1 cellular context compared by ENCODE assay signal in the genomic region with DNA sequence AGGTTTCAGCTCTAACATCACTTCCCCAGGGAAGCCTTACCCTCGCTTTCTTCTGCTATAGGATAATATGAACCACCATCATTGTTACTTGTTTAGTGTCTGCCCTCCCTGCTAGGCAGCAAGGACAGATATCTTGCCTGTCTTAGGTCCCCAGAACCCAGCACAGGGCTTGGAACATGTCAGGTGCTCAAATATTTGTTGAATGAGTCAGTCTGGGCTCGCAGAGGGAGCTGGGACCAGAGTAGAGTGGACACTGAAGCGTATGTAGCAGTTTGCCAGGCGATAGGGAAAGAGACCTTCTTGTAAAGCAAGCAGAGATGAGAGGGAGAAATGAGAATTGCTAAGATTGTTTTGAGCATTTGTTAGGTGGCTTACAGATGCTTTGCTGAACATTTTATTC.
TF ChIP-seq lines count a peak whose summit lies in the region.

No MANE protein-coding gene starts in this region.

TF ChIP-seq in HepG2, 621 proteins besides CTCF, POLR2A, EP300 and RAD21 (continued from another document and continues in another):
- TF ChIP-seq GMEB1 (CRISPR knock-in tag; IDR thresholded peaks at IDR 0.05; ENCODE audit: borderline replicate concordance): no peak
- no peak for TF ChIP-seq ZNF773 (CRISPR knock-in tag; IDR thresholded peaks at IDR 0.05; ENCODE audit: borderline replicate concordance)
- TF ChIP-seq ZFP37 (CRISPR knock-in tag; IDR thresholded peaks at IDR 0.05; ENCODE audit: borderline replicate concordance): no peak
- TF ChIP-seq ZNF496 (CRISPR knock-in tag; IDR thresholded peaks at IDR 0.05; ENCODE audit: insufficient replicate concordance): no peak
- TF ChIP-seq TFAP4 (IDR thresholded peaks at IDR 0.05; ENCODE audit: borderline replicate concordance, low read depth): no peak; the same call in 1 of the 2 replicates
- TF ChIP-seq JUND (CRISPR knock-in tag; IDR thresholded peaks at IDR 0.05): peak; percentile 98
- TF ChIP-seq ISX (CRISPR knock-in tag; conservative IDR thresholded peaks at IDR 0.05): no peak
- no peak for TF ChIP-seq ZNF616 (CRISPR knock-in tag; IDR thresholded peaks at IDR 0.05; ENCODE audit: low read depth)
- TF ChIP-seq EHMT2 (IDR thresholded peaks at IDR 0.05; ENCODE audit: borderline replicate concordance, low read depth, low read length): no peak
- TF ChIP-seq, protein P1, sequence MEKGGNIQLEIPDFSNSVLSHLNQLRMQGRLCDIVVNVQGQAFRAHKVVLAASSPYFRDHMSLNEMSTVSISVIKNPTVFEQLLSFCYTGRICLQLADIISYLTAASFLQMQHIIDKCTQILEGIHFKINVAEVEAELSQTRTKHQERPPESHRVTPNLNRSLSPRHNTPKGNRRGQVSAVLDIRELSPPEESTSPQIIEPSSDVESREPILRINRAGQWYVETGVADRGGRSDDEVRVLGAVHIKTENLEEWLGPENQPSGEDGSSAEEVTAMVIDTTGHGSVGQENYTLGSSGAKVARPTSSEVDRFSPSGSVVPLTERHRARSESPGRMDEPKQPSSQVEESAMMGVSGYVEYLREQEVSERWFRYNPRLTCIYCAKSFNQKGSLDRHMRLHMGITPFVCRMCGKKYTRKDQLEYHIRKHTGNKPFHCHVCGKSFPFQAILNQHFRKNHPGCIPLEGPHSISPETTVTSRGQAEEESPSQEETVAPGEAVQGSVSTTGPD (CRISPR knock-in tag; IDR thresholded peaks at IDR 0.05): no peak
- no peak for TF ChIP-seq ZNF343 (CRISPR knock-in tag; IDR thresholded peaks at IDR 0.05)
- TF ChIP-seq ZNF816 (CRISPR knock-in tag; IDR thresholded peaks at IDR 0.05; ENCODE audit: borderline replicate concordance): no peak
- no peak for TF ChIP-seq ZNF746 (CRISPR knock-in tag; IDR thresholded peaks at IDR 0.05)
- TF ChIP-seq TOPORS (CRISPR knock-in tag; IDR thresholded peaks at IDR 0.05): no peak
- no peak for TF ChIP-seq ZNF615 (CRISPR knock-in tag; IDR thresholded peaks at IDR 0.05; ENCODE audit: borderline replicate concordance)
- TF ChIP-seq PPARG (CRISPR knock-in tag; conservative IDR thresholded peaks at IDR 0.05): 0 out of 2 replicates have a peak, but pooled peaks have one; percentile 20
- no peak for TF ChIP-seq MTA3 (CRISPR knock-in tag; IDR thresholded peaks at IDR 0.05)
- no peak for TF ChIP-seq SUZ12 (IDR thresholded peaks at IDR 0.05; ENCODE audit: low read depth, low read length)
- TF ChIP-seq ZNF18 (CRISPR knock-in tag; IDR thresholded peaks at IDR 0.05; ENCODE audit: insufficient replicate concordance): no peak
- TF ChIP-seq MYC (CRISPR knock-in tag; IDR thresholded peaks at IDR 0.05; ENCODE audit: borderline replicate concordance): no peak
- no peak for TF ChIP-seq KDM5B (CRISPR knock-in tag; IDR thresholded peaks at IDR 0.05; ENCODE audit: borderline replicate concordance)
- no peak for TF ChIP-seq ZMYM4 (CRISPR knock-in tag; IDR thresholded peaks at IDR 0.05)
- no peak for TF ChIP-seq CHD2 (IDR thresholded peaks at IDR 0.05; ENCODE audit: low read depth, low read length)
- no peak for TF ChIP-seq SRSF1 (optimal IDR thresholded peaks at IDR 0.05; ENCODE audit: low read depth, low read length)
- TF ChIP-seq RXRB (CRISPR knock-in tag; IDR thresholded peaks at IDR 0.05; ENCODE audit: borderline replicate concordance): peak; percentile 24; the same call in 1 of the 2 replicates
- TF ChIP-seq ZNF335 (CRISPR knock-in tag; IDR thresholded peaks at IDR 0.05): peak; percentile 94
- no peak for TF ChIP-seq PCBP2 (optimal IDR thresholded peaks at IDR 0.05; ENCODE audit: low read depth, low read length, poor library complexity, severe bottlenecking)
- peak; percentile 77 for TF ChIP-seq ZNF143 (CRISPR knock-in tag; IDR thresholded peaks at IDR 0.05)
- no peak for TF ChIP-seq SMARCC2 (IDR thresholded peaks at IDR 0.05)
- no peak for TF ChIP-seq ZNF3 (CRISPR knock-in tag; IDR thresholded peaks at IDR 0.05)
- no peak for TF ChIP-seq ZNF720 (CRISPR knock-in tag; IDR thresholded peaks at IDR 0.05)
- TF ChIP-seq, protein P2, sequence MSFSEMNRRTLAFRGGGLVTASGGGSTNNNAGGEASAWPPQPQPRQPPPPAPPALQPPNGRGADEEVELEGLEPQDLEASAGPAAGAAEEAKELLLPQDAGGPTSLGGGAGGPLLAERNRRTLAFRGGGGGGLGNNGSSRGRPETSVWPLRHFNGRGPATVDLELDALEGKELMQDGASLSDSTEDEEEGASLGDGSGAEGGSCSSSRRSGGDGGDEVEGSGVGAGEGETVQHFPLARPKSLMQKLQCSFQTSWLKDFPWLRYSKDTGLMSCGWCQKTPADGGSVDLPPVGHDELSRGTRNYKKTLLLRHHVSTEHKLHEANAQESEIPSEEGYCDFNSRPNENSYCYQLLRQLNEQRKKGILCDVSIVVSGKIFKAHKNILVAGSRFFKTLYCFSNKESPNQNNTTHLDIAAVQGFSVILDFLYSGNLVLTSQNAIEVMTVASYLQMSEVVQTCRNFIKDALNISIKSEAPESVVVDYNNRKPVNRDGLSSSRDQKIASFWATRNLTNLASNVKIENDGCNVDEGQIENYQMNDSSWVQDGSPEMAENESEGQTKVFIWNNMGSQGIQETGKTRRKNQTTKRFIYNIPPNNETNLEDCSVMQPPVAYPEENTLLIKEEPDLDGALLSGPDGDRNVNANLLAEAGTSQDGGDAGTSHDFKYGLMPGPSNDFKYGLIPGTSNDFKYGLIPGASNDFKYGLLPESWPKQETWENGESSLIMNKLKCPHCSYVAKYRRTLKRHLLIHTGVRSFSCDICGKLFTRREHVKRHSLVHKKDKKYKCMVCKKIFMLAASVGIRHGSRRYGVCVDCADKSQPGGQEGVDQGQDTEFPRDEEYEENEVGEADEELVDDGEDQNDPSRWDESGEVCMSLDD (CRISPR knock-in tag; IDR thresholded peaks at IDR 0.05; ENCODE audit: borderline replicate concordance): no peak
- TF ChIP-seq IRF1 (CRISPR knock-in tag; IDR thresholded peaks at IDR 0.05; ENCODE audit: low read depth): no peak
- TF ChIP-seq ZNF563 (CRISPR knock-in tag; IDR thresholded peaks at IDR 0.05): no peak
- no peak for TF ChIP-seq PRMT3 (CRISPR knock-in tag; IDR thresholded peaks at IDR 0.05; ENCODE audit: borderline replicate concordance, low read depth)
- TF ChIP-seq ZNF512 (CRISPR knock-in tag; IDR thresholded peaks at IDR 0.05): no peak
- TF ChIP-seq SRSF4 (IDR thresholded peaks at IDR 0.05; ENCODE audit: low read depth, low read length, poor library complexity, severe bottlenecking): no peak
- TF ChIP-seq ARID3A (IDR thresholded peaks at IDR 0.05; ENCODE audit: low read depth, low read length): no peak
- peak; percentile 56; the same call in 1 of the 2 replicates for TF ChIP-seq ZNF292 (CRISPR knock-in tag; IDR thresholded peaks at IDR 0.05; ENCODE audit: borderline replicate concordance, low read depth)
- no peak for TF ChIP-seq ZNF33B (CRISPR knock-in tag; IDR thresholded peaks at IDR 0.05)
- TF ChIP-seq PHB2 (IDR thresholded peaks at IDR 0.05; ENCODE audit: partially characterized antibody): no peak
- no peak for TF ChIP-seq NFE2 (CRISPR knock-in tag; IDR thresholded peaks at IDR 0.05)
- TF ChIP-seq BRD4 (CRISPR knock-in tag; IDR thresholded peaks at IDR 0.05): no peak
- no peak for TF ChIP-seq ATF4 (CRISPR knock-in tag; IDR thresholded peaks at IDR 0.05)
- TF ChIP-seq, protein P3, sequence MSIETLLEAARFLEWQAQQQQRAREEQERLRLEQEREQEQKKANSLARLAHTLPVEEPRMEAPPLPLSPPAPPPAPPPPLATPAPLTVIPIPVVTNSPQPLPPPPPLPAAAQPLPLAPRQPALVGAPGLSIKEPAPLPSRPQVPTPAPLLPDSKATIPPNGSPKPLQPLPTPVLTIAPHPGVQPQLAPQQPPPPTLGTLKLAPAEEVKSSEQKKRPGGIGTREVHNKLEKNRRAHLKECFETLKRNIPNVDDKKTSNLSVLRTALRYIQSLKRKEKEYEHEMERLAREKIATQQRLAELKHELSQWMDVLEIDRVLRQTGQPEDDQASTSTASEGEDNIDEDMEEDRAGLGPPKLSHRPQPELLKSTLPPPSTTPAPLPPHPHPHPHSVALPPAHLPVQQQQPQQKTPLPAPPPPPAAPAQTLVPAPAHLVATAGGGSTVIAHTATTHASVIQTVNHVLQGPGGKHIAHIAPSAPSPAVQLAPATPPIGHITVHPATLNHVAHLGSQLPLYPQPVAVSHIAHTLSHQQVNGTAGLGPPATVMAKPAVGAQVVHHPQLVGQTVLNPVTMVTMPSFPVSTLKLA (IDR thresholded peaks at IDR 0.05): no peak
- no peak for TF ChIP-seq CBX1 (IDR thresholded peaks at IDR 0.05; ENCODE audit: low read depth)
- no peak for TF ChIP-seq RNF2 (conservative IDR thresholded peaks at IDR 0.05; ENCODE audit: low read depth)
- TF ChIP-seq NFE2L2 (IDR thresholded peaks at IDR 0.05; ENCODE audit: low read length): no peak
- TF ChIP-seq SSRP1 (CRISPR knock-in tag; IDR thresholded peaks at IDR 0.05): 0 out of 2 replicates have a peak, but pooled peaks have one; percentile 13
- no peak for TF ChIP-seq KLF11 (CRISPR knock-in tag; IDR thresholded peaks at IDR 0.05)
